34 cellular contexts compared by ENCODE assay signal in the genomic region with DNA sequence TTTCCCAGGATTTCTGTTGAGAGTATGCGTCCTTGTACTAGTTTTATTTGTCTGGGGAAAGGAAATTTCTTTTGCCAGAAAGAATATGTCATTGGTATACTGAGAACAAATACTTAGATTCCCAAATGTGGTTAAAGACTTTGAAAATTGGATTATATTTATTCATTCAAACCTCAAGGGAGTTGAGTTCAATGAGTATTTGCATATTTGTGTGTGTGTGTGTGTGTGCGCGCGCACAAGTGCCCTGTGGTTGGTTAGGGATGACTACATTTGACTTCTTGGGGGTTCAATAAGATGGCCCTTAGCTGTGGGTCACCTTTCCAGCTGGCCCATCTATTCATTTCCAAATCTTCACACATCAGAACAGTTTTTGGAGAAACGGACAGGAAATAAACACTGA. TPM values are rescaled to one million over a fixed set of nuclear protein-coding genes. Genes with fewer than 3 reads are reported as not detected.
"Had no signal": no experiment of that assay in that cellular context is flagged by ENCODE, and none has a peak within 500 bp of the region (broad histone marks: within the 10 kb centered on the region; RNA-seq: fewer than 3 reads in every experiment).

No MANE protein-coding gene starts in this region.

- H3K27ac Mint-ChIP-seq: activated CD4-positive, alpha-beta T cell treated with anti-CD3 and anti-CD28 coated beads, Interleukin-2, amount 10 ng/mL, durations not matched to agents 24 days and 14 days; activated CD8-positive, alpha-beta T cell treated with anti-CD3 and anti-CD28 coated beads, Interleukin-2, amount 10 ng/mL, durations not matched to agents 7 days and 5 days; activated naive CD4-positive, alpha-beta T cell treated with anti-CD3 and anti-CD28 coated beads, Interleukin-2, amount 50 U/mL, for 24 hours; activated naive CD8-positive, alpha-beta T cell treated with anti-CD3 and anti-CD28 coated beads, Interleukin-2, amount 10 ng/mL, durations not matched to agents 7 days and 5 days; activated T-cell treated with anti-CD3 and anti-CD28 coated beads, Interleukin-2, amount 50 U/mL, for 24 hours; activated T-helper 2 cell treated with anti-CD3 and anti-CD28 coated beads, Interferon-gamma antibody, Interleukin-2, Interleukin-4, amounts not matched to agents 10 μg/mL and 5 μg/mL and 100 μg/mL, durations not matched to agents 14 hours and 24 hours and 36 hours had no signal

- H3K9me3 Mint-ChIP-seq: activated CD4-positive, alpha-beta T cell treated with anti-CD3 and anti-CD28 coated beads, Interleukin-2, amount 10 ng/mL, durations not matched to agents 24 days and 14 days; activated naive CD4-positive, alpha-beta T cell treated with anti-CD3 and anti-CD28 coated beads, Interleukin-2, amount 50 U/mL, for 24 hours; activated naive CD8-positive, alpha-beta T cell treated with anti-CD3 and anti-CD28 coated beads, Interleukin-2, amount 10 ng/mL, durations not matched to agents 7 days and 5 days; activated T-cell treated with anti-CD3 and anti-CD28 coated beads, Interleukin-2, amount 50 U/mL, for 24 hours; activated T-helper 2 cell treated with anti-CD3 and anti-CD28 coated beads, Interferon-gamma antibody, Interleukin-2, Interleukin-4, amounts not matched to agents 10 μg/mL and 5 μg/mL and 100 μg/mL, durations not matched to agents 14 hours and 24 hours and 36 hours; central memory CD8-positive, alpha-beta T cell had no signal

- H3K4me1 Mint-ChIP-seq: activated naive CD4-positive, alpha-beta T cell treated with anti-CD3 and anti-CD28 coated beads, Interleukin-2, amount 50 U/mL, for 24 hours; central memory CD8-positive, alpha-beta T cell had no signal

- H3K4me3 Mint-ChIP-seq: activated CD4-positive, alpha-beta T cell treated with anti-CD3 and anti-CD28 coated beads, Interleukin-2, amount 10 ng/mL, durations not matched to agents 24 days and 14 days; activated CD8-positive, alpha-beta T cell treated with anti-CD3 and anti-CD28 coated beads, Interleukin-2, amount 10 ng/mL, durations not matched to agents 7 days and 5 days; activated naive CD4-positive, alpha-beta T cell treated with anti-CD3 and anti-CD28 coated beads, Interleukin-2, amount 50 U/mL, for 24 hours; activated naive CD8-positive, alpha-beta T cell treated with anti-CD3 and anti-CD28 coated beads, Interleukin-2, amount 10 ng/mL, durations not matched to agents 7 days and 5 days; activated T-cell treated with anti-CD3 and anti-CD28 coated beads, Interleukin-2, amount 50 U/mL, for 24 hours; central memory CD8-positive, alpha-beta T cell had no signal

- DNase-seq: activated CD4-positive, alpha-beta T cell treated with anti-CD3 and anti-CD28 coated beads for 1 hour; activated CD4-positive, alpha-beta T cell treated with anti-CD3 and anti-CD28 coated beads, Interleukin-2, amount 10 ng/mL, durations not matched to agents 24 days and 14 days; activated CD4-positive, alpha-beta T cell treated with anti-CD3 and anti-CD28 coated beads, Interleukin-2, amount 50 U/mL, for 4 hours; activated CD4-positive, CD25-positive, alpha-beta regulatory T cell; activated CD8-positive, alpha-beta T cell treated with anti-CD3 and anti-CD28 coated beads, Interleukin-2, amount 10 ng/mL, durations not matched to agents 7 days and 5 days; activated gamma-delta T cell; activated naive CD4-positive, alpha-beta T cell treated with Interleukin-2 at 50 U/mL for 16 hours; activated naive CD8-positive, alpha-beta T cell treated with anti-CD3 and anti-CD28 coated beads, Interleukin-2, amount 10 ng/mL, durations not matched to agents 7 days and 5 days; activated T-cell treated with anti-CD3 and anti-CD28 coated beads, Interleukin-2, amount 50 U/mL, for 24 hours; amygdala; MM.1S; MV-4-11; NCI-H1092; NCI-H1436 treated with DMSO at 0.1 percent for 48 hours; NCI-H2081; NCI-H446; NCI-H510A treated with DMSO at 0.1 percent for 48 hours; PC-9; SIG-M5; T-helper 1 cell; T-helper 2 cell; T-helper 9 cell; WERI-Rb-1 had no signal

- H3K36me3 Mint-ChIP-seq: activated naive CD4-positive, alpha-beta T cell treated with anti-CD3 and anti-CD28 coated beads, Interleukin-2, amount 50 U/mL, for 24 hours; activated naive CD8-positive, alpha-beta T cell treated with anti-CD3 and anti-CD28 coated beads, Interleukin-2, amount 10 ng/mL, durations not matched to agents 7 days and 5 days had no signal

- ATAC-seq: activated CD8-positive, alpha-beta T cell treated with anti-CD3 and anti-CD28 coated beads, Interleukin-2, amount 10 ng/mL, durations not matched to agents 7 days and 5 days; Right ventricle myocardium inferior; SK-N-SH treated with all-trans-retinoic acid at 6 μM for 48 hours had no signal

RNA-seq across cellular contexts. Expression of gene RXFP3, which starts 4.9 kb away (rescaled TPM):
- total RNA-seq: activated CD4-positive, alpha-beta T cell treated with anti-CD3 and anti-CD28 coated beads, Interleukin-2, amount 10 ng/mL, durations not matched to agents 24 days and 14 days; activated CD8-positive, alpha-beta T cell treated with anti-CD3 and anti-CD28 coated beads, Interleukin-2, amount 10 ng/mL, durations not matched to agents 7 days and 5 days; activated naive CD8-positive, alpha-beta T cell treated with anti-CD3 and anti-CD28 coated beads, Interleukin-2, amount 10 ng/mL, durations not matched to agents 7 days and 5 days; activated T-helper 2 cell treated with anti-CD3 and anti-CD28 coated beads, Interferon-gamma antibody, Interleukin-2, Interleukin-4, amounts not matched to agents 10 μg/mL and 5 μg/mL and 100 μg/mL, durations not matched to agents 14 hours and 24 hours and 36 hours; ascending aorta; cardiac muscle cell; chondrocyte; LHCN-M2; OCI-LY7; PC-9; Right ventricle myocardium inferior; SK-MEL-5 had no signal
- polyA plus RNA-seq: cardiac muscle cell had no signal

RNA-seq across cellular contexts. Expression of gene SLC45A2, which starts 43.4 kb away (rescaled TPM):
- total RNA-seq: activated CD4-positive, alpha-beta T cell treated with anti-CD3 and anti-CD28 coated beads, Interleukin-2, amount 10 ng/mL, durations not matched to agents 24 days and 14 days; activated T-helper 2 cell treated with anti-CD3 and anti-CD28 coated beads, Interferon-gamma antibody, Interleukin-2, Interleukin-4, amounts not matched to agents 10 μg/mL and 5 μg/mL and 100 μg/mL, durations not matched to agents 14 hours and 24 hours and 36 hours; ascending aorta; cardiac muscle cell; LHCN-M2; OCI-LY7; Right ventricle myocardium inferior had no signal

RNA-seq across cellular contexts. Expression of gene ADAMTS12, which starts 49.3 kb away (rescaled TPM):
- total RNA-seq: activated CD4-positive, alpha-beta T cell treated with anti-CD3 and anti-CD28 coated beads, Interleukin-2, amount 10 ng/mL, durations not matched to agents 24 days and 14 days; activated CD8-positive, alpha-beta T cell treated with anti-CD3 and anti-CD28 coated beads, Interleukin-2, amount 10 ng/mL, durations not matched to agents 7 days and 5 days; activated naive CD8-positive, alpha-beta T cell treated with anti-CD3 and anti-CD28 coated beads, Interleukin-2, amount 10 ng/mL, durations not matched to agents 7 days and 5 days; activated T-helper 2 cell treated with anti-CD3 and anti-CD28 coated beads, Interferon-gamma antibody, Interleukin-2, Interleukin-4, amounts not matched to agents 10 μg/mL and 5 μg/mL and 100 μg/mL, durations not matched to agents 14 hours and 24 hours and 36 hours; OCI-LY7; SK-MEL-5 had no signal
